Comparison of ENCODE assay signal across 18 cellular contexts in the genomic region with DNA sequence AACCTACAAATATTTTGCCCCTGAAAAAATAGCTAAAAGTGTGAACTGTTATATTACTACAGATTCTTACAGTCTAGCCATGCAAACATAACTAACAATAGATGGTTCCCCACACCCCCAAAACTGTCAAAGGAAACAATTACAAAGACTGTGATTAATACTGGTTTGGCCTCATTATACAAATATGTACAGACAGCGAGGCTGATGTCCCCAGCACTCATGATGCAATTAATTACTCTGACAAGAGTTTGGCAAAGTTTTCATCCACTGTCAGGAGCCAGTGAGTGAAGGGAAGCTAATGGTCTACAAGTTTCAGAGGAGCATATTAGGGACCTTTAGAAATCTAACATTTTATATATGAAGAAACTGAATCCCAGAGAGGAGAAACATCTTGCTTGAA.
DNase-seq lines count a peak whose midpoint lies in the region; ATAC-seq, FAIRE-seq and TF ChIP-seq lines count a peak whose summit lies in the region.
"Had no signal": no experiment of that assay in that cellular context is flagged by ENCODE, and none has a peak within 500 bp of the region (broad histone marks: within the 10 kb centered on the region; RNA-seq: fewer than 3 reads in every experiment).

No MANE protein-coding gene starts in this region.

- no peaks in the 10 kb centered on the region for H3K27me3 Mint-ChIP-seq in MCF 10A (ENCODE audit: insufficient read depth, unreplicated experiment)
- H3K27me3 Mint-ChIP-seq: effector memory CD8-positive, alpha-beta T cell; naive thymus-derived CD8-positive, alpha-beta T cell had no signal

- no peak for TF ChIP-seq EP300 in K562 (IDR thresholded peaks at IDR 0.05; ENCODE audit: low read length)

- H3K4me1 ChIP-seq in breast epithelium (no peaks in the 10 kb centered on the region), K562 (replicated peaks in 1 of 2; ENCODE audit: control insufficient read depth in 2 of 2, insufficient read depth in 2 of 2, low read length in 2 of 2) (no peaks in the 10 kb centered on the region), right cardiac atrium (ENCODE audit: control insufficient read depth, insufficient read depth, low read length) (peaks cover 2% of the 10 kb centered on the region), uterus (peaks cover 0 to 11% of the 10 kb centered on the region in 2 donors), foreskin keratinocyte (peaks cover 4% of the 10 kb centered on the region)

- ATAC-seq in K562 (no peak), right cardiac atrium (peak; percentile 59 to 73), HG03108 (IDR thresholded peaks at IDR 0.05; ENCODE audit: unreplicated experiment) (no peak), foreskin keratinocyte (no peak)
- ATAC-seq: A549; effector memory CD8-positive, alpha-beta T cell; GM12878; naive thymus-derived CD8-positive, alpha-beta T cell had no signal

- peak; percentile 50 for DNase-seq in MCF 10A (ENCODE audit: unreplicated experiment)
- DNase-seq in breast epithelium (ENCODE audit: low spot score in 2 of 2): no peak
- no peak for DNase-seq in K562 (ENCODE audit: extremely low read depth in 1 of 4, low spot score in 3 of 4)
- no peak for DNase-seq in right cardiac atrium
- DNase-seq in uterus: no peak
- no peak for DNase-seq in foreskin keratinocyte
- DNase-seq in H4 (ENCODE audit: low spot score): no peak
- DNase-seq: amniotic stem cell; DMS 273 treated with DMSO at 0.1 percent for 48 hours; effector memory CD8-positive, alpha-beta T cell; Kasumi-1; naive thymus-derived CD8-positive, alpha-beta T cell; NCI-H510A; stimulated activated CD4-positive, alpha-beta T cell treated with anti-CD3 and anti-CD28 coated beads, Interleukin-12 subunit alpha, Interleukin-12 subunit beta, amount 100 ng/mL, for 4 hours; trophoblast cell had no signal

- no peaks in the 10 kb centered on the region for H3K36me3 ChIP-seq in breast epithelium
- peaks cover 69% of the 10 kb centered on the region; the same call in 2 of the 3 replicates for H3K36me3 ChIP-seq in K562 (ENCODE audit: control insufficient read depth, insufficient read depth, low read length)
- H3K36me3 ChIP-seq in uterus: no peaks in the 10 kb centered on the region

- H3K79me2 ChIP-seq in K562 (ENCODE audit: control insufficient read depth, insufficient read depth, low read length): no peaks in the 10 kb centered on the region

- H3K27me3 ChIP-seq in breast epithelium (no peaks in the 10 kb centered on the region), K562 (ENCODE audit: control insufficient read depth in 2 of 2, insufficient read depth in 2 of 2, low read length in 2 of 2) (no peaks in the 10 kb centered on the region), right cardiac atrium (ENCODE audit: control insufficient read depth, insufficient read depth) (no peaks in the 10 kb centered on the region), uterus (no peaks in the 10 kb centered on the region), foreskin keratinocyte (no peaks in the 10 kb centered on the region)

- H3K36me3 Mint-ChIP-seq in MCF 10A (ENCODE audit: insufficient read depth, unreplicated experiment): peaks cover 61% of the 10 kb centered on the region

- H3K4me2 ChIP-seq in K562 (ENCODE audit: insufficient read depth, low read length): no peak overlapping the region
- H3K4me2 ChIP-seq: A549 had no signal

- WGBS in K562 (ENCODE audit: insufficient coverage, low coverage, missing lambda C conversion rate): 85% methylated on average over 1 of the region's 1 CpG
- 18% methylated on average over 1 of the region's 1 CpG for WGBS in right cardiac atrium

- intact Hi-C loops in MCF 10A (cut with micrococcal nuclease): no loop called here
- intact Hi-C loops in breast epithelium (cut with DNase I; ENCODE audit: low total_unique reads): no loop called here
- intact Hi-C loops in K562 (cut with micrococcal nuclease): no loop called here
- intact Hi-C loops in right cardiac atrium (cut with DNase I): loop anchor here in 1 of 4 donors (10.0 kb wide), 1 partner anchor 57 kb away; the partner anchor contains the start of genes HMG20A and PEAK1
- intact Hi-C loops in uterus (cut with DNase I; ENCODE audit: low total_unique reads): no loop called here

- H3K27ac ChIP-seq in breast epithelium (no peak overlapping the region), K562 (ENCODE audit: extremely low read depth, low read depth, low read length) (no peak overlapping the region), right cardiac atrium (ENCODE audit: low read length) (no peak overlapping the region), uterus (peak overlapping the region; percentile 18 to 42), foreskin keratinocyte (no peak overlapping the region)
- H3K27ac ChIP-seq: A549 had no signal

- H2AFZ ChIP-seq in K562 (ENCODE audit: low read depth, low read length): no peak overlapping the region

- peaks cover 20% of the 10 kb centered on the region for H3K4me1 Mint-ChIP-seq in MCF 10A (ENCODE audit: insufficient read depth, unreplicated experiment)

- no peak for TF ChIP-seq POLR2A in breast epithelium (IDR thresholded peaks at IDR 0.05)
- TF ChIP-seq POLR2A in K562 (conservative IDR thresholded peaks at IDR 0.05): no peak
- TF ChIP-seq POLR2A in uterus (IDR thresholded peaks at IDR 0.05): no peak

- H3K27ac Mint-ChIP-seq in MCF 10A (ENCODE audit: low read depth, unreplicated experiment): peak overlapping the region; percentile 83
- H3K27ac Mint-ChIP-seq: effector memory CD8-positive, alpha-beta T cell had no signal

- BruUV-seq in MCF 10A (replicated peaks; lab: Mats Ljungman, UMichigan) (no TSS peak), K562 (replicated peaks; lab: Mats Ljungman, UMichigan) (no TSS peak)

- H3K4me3 Mint-ChIP-seq in MCF 10A (ENCODE audit: unreplicated experiment): no peak overlapping the region
- H3K4me3 Mint-ChIP-seq: effector memory CD8-positive, alpha-beta T cell; naive thymus-derived CD8-positive, alpha-beta T cell had no signal

- CTCF ChIA-PET in MCF 10A (lab: Yijun Ruan, JAX) (interaction anchor here (0.7 to 2.8 kb wide), 10 partner anchors 15 to 376 kb away, joined by 3 to 12 read pairs (median 3); no protein-coding TSS in a partner anchor), K562 (lab: Yijun Ruan, JAX; ENCODE audit: low intra/inter-chr PET ratio) (no interaction called here)

- H3K9ac ChIP-seq in K562 (ENCODE audit: insufficient read depth in 1 of 2, low read depth in 2 of 2, low read length in 2 of 2): no peak overlapping the region

- H3K9me3 ChIP-seq in breast epithelium (no peaks in the 10 kb centered on the region), K562 (replicated peaks; ENCODE audit: control insufficient read depth, insufficient read depth, low read depth, low read length) (no peaks in the 10 kb centered on the region), right cardiac atrium (ENCODE audit: control insufficient read depth, low read length) (no peaks in the 10 kb centered on the region), uterus (no peaks in the 10 kb centered on the region)
- H3K9me3 ChIP-seq: A549 had no signal

- no peak for TF ChIP-seq RAD21 in K562 (CRISPR knock-in tag; conservative IDR thresholded peaks at IDR 0.05 in 1 of 2, IDR thresholded peaks at IDR 0.05 in 1 of 2)

- H3K9me3 Mint-ChIP-seq in MCF 10A (ENCODE audit: unreplicated experiment): no peaks in the 10 kb centered on the region
- H3K9me3 Mint-ChIP-seq: effector memory CD8-positive, alpha-beta T cell; naive thymus-derived CD8-positive, alpha-beta T cell had no signal

- no peaks in the 10 kb centered on the region for H4K20me1 ChIP-seq in K562 (replicated peaks; ENCODE audit: control insufficient read depth, insufficient read depth, low read length)

- FAIRE-seq in K562 (lab: Jason Lieb, UNC): no peak
- FAIRE-seq: A549, GM12878 had no signal

- H3K4me3 ChIP-seq in breast epithelium (no peak overlapping the region), K562 (no peak overlapping the region), right cardiac atrium (ENCODE audit: low read length) (no peak overlapping the region), uterus (no peak overlapping the region)
- H3K4me3 ChIP-seq: A549, GM12878 had no signal

- in situ Hi-C loops in K562 (cut with MboI): no loop called here

- no peak for TF ChIP-seq CTCF in MCF 10A (IDR thresholded peaks at IDR 0.05; ENCODE audit: unreplicated experiment)
- TF ChIP-seq CTCF in breast epithelium (IDR thresholded peaks at IDR 0.05): no peak
- TF ChIP-seq CTCF in K562 (IDR thresholded peaks at IDR 0.05 in 2 of 3, conservative IDR thresholded peaks at IDR 0.05 in 1 of 3; ENCODE audit: insufficient read depth in 2 of 3, low read depth in 1 of 3, low read length in 3 of 3): no peak
- no peak for TF ChIP-seq CTCF in uterus (IDR thresholded peaks at IDR 0.05)
- TF ChIP-seq CTCF in foreskin keratinocyte (conservative IDR thresholded peaks at IDR 0.05): no peak

- POLR2A ChIA-PET in MCF 10A (lab: Yijun Ruan, JAX): interaction anchor here (0.6 to 2.2 kb wide), 8 partner anchors 10 to 421 kb away, joined by 3 to 5 read pairs (median 4); no protein-coding TSS in a partner anchor
- POLR2A ChIA-PET in K562 (lab: Yijun Ruan, JAX): interaction anchor here (0.7 to 1.7 kb wide), 3 partner anchors 10 to 164 kb away, joined by 3 to 5 read pairs (median 3); no protein-coding TSS in a partner anchor

- H3K9me1 ChIP-seq in K562 (ENCODE audit: control insufficient read depth, insufficient read depth, low read length): no peaks in the 10 kb centered on the region

TF ChIP-seq in K562, 482 proteins besides CTCF, POLR2A, EP300 and RAD21:
- no peak for TF ChIP-seq PRPF4 (IDR thresholded peaks at IDR 0.05; ENCODE audit: insufficient read depth, low read depth, low read length, poor library complexity, severe bottlenecking)
- TF ChIP-seq, protein P1, sequence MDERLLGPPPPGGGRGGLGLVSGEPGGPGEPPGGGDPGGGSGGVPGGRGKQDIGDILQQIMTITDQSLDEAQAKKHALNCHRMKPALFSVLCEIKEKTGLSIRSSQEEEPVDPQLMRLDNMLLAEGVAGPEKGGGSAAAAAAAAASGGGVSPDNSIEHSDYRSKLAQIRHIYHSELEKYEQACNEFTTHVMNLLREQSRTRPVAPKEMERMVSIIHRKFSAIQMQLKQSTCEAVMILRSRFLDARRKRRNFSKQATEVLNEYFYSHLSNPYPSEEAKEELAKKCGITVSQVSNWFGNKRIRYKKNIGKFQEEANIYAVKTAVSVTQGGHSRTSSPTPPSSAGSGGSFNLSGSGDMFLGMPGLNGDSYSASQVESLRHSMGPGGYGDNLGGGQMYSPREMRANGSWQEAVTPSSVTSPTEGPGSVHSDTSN (CRISPR knock-in tag; IDR thresholded peaks at IDR 0.05; ENCODE audit: low read depth): no peak
- TF ChIP-seq, protein P1 (tag; conservative IDR thresholded peaks at IDR 0.05; ENCODE audit: low read depth): peak; percentile 71

Comparison
In these comparisons a context has a peak if more than half of its experiments do, and no peak if none do; other contexts are left out.
1. H3K27ac ChIP-seq: peak in uterus (2 of 2); none in breast epithelium (0 of 2), K562 (single experiment), right cardiac atrium (single experiment) and foreskin keratinocyte (single experiment).
2. ATAC-seq: peak in right cardiac atrium (2 of 2); none in K562 (single experiment), HG03108 (single experiment) and foreskin keratinocyte (single experiment).